ENCODE assay signal across 17 cellular contexts in genomic region chr6:91042656-91043055, GRCh38.
DNase-seq lines count a peak whose midpoint lies in the region; TF ChIP-seq lines count a peak whose summit lies in the region.
"Had no signal": no experiment of that assay in that cellular context is flagged by ENCODE, and none has a peak within 500 bp of the region (broad histone marks: within the 10 kb centered on the region; RNA-seq: fewer than 3 reads in every experiment).

No MANE protein-coding gene starts in this region.

- peak overlapping the region; percentile 79 to 89 (median 81) for H3K27ac Mint-ChIP-seq in nephron
- no peak overlapping the region for H3K27ac Mint-ChIP-seq in neural progenitor cell
- H3K27ac Mint-ChIP-seq: CD4-positive, alpha-beta memory T cell; H9 had no signal

- H3K9me3 Mint-ChIP-seq in nephron (peaks cover 9% of the 10 kb centered on the region), neural progenitor cell (no peaks in the 10 kb centered on the region)

- H2AFZ ChIP-seq in GM23248 (no peak overlapping the region), neural progenitor cell (replicated peaks) (no peak overlapping the region)

- H3K4me1 Mint-ChIP-seq in nephron (peaks cover 29% of the 10 kb centered on the region), neural progenitor cell (no peaks in the 10 kb centered on the region)
- H3K4me1 Mint-ChIP-seq: CD4-positive, alpha-beta memory T cell; H9 had no signal

- no peak for TF ChIP-seq CTCF in epithelial cell of proximal tubule (conservative IDR thresholded peaks at IDR 0.05; ENCODE audit: low read depth, low read length)
- TF ChIP-seq CTCF in nephron (IDR thresholded peaks at IDR 0.05; ENCODE audit: unreplicated experiment in 3 of 3) = no peak
- TF ChIP-seq CTCF in neural progenitor cell (IDR thresholded peaks at IDR 0.05) = no peak

- peak overlapping the region in 1 of 3 experiments; percentile 20 for H3K4me3 Mint-ChIP-seq in nephron
- no peak overlapping the region for H3K4me3 Mint-ChIP-seq in neural progenitor cell
- H3K4me3 Mint-ChIP-seq: CD4-positive, alpha-beta memory T cell; H9 had no signal

- DNase-seq in Caki2 (ENCODE audit: low read depth) (peak; percentile 65), epithelial cell of proximal tubule (ENCODE audit: low read depth) (peak; percentile 48), kidney glomerular epithelial cell (lab: John Stamatoyannopoulos, UW) (peak; percentile 76), GM23248 (no peak), neural progenitor cell (ENCODE audit: low spot score) (no peak), H4 (ENCODE audit: low spot score) (no peak)
- DNase-seq: 8988T; ACHN; AML-193; C1 segment of cervical spinal cord; CD4-positive, alpha-beta memory T cell; COR-L47; DMS153; DND-41; H9 had no signal

- H3K36me3 ChIP-seq in GM23248 (ENCODE audit: low read depth) = no peaks in the 10 kb centered on the region
- H3K36me3 ChIP-seq in neural progenitor cell = no peaks in the 10 kb centered on the region

- H3K4me3 ChIP-seq in epithelial cell of proximal tubule (ENCODE audit: low read depth, low read length) = no peak overlapping the region
- H3K4me3 ChIP-seq in GM23248 = no peak overlapping the region
- no peak overlapping the region for H3K4me3 ChIP-seq in neural progenitor cell
- H3K4me3 ChIP-seq: A549 had no signal

- no peaks in the 10 kb centered on the region for H3K79me2 ChIP-seq in GM23248 (ENCODE audit: insufficient read depth)
- H3K79me2 ChIP-seq in neural progenitor cell (ENCODE audit: low read depth) = no peaks in the 10 kb centered on the region

- in situ Hi-C loops in Caki2 (cut with HindIII; ENCODE audit: low pct_unique_long_range_greater_than_20kb, low sequenced_read_pairs) (no loop called here), GM23248 (cut with MboI) (no loop called here)

- H3K27me3 Mint-ChIP-seq in nephron (ENCODE audit: low read depth) (no peaks in the 10 kb centered on the region), neural progenitor cell (ENCODE audit: insufficient read depth, low read depth) (no peaks in the 10 kb centered on the region)

- no peak overlapping the region for H3K9ac ChIP-seq in GM23248
- H3K9ac ChIP-seq in neural progenitor cell = no peak overlapping the region

- H3K27ac ChIP-seq in GM23248 (no peak overlapping the region), neural progenitor cell (no peak overlapping the region)
- H3K27ac ChIP-seq: A549 had no signal

- H3K27me3 ChIP-seq in GM23248 (replicated peaks; ENCODE audit: insufficient read depth) = no peaks in the 10 kb centered on the region
- H3K27me3 ChIP-seq in neural progenitor cell = no peaks in the 10 kb centered on the region

- no peaks in the 10 kb centered on the region for H3K4me1 ChIP-seq in GM23248 (ENCODE audit: insufficient read depth)
- H3K4me1 ChIP-seq in neural progenitor cell = no peaks in the 10 kb centered on the region
- H3K4me1 ChIP-seq: A549 had no signal

- H3K4me2 ChIP-seq in GM23248 (ENCODE audit: unreplicated experiment) (no peak overlapping the region), neural progenitor cell (no peak overlapping the region)
- H3K4me2 ChIP-seq: A549 had no signal

- no peaks in the 10 kb centered on the region for H4K20me1 ChIP-seq in GM23248 (ENCODE audit: insufficient read depth)
- no peaks in the 10 kb centered on the region for H4K20me1 ChIP-seq in neural progenitor cell (ENCODE audit: low read depth)

- H3F3A ChIP-seq in GM23248 (ENCODE audit: insufficient read depth) (no peaks in the 10 kb centered on the region), neural progenitor cell (ENCODE audit: low read depth) (no peaks in the 10 kb centered on the region)

- no peaks in the 10 kb centered on the region for H3K9me2 ChIP-seq in GM23248 (ENCODE audit: insufficient read depth)

- peaks cover 4% of the 10 kb centered on the region for H3K36me3 Mint-ChIP-seq in nephron (ENCODE audit: low read depth)
- no peaks in the 10 kb centered on the region for H3K36me3 Mint-ChIP-seq in neural progenitor cell
- H3K36me3 Mint-ChIP-seq: CD4-positive, alpha-beta memory T cell had no signal

- 14 to 21% methylated on average over 2 of the region's 2 CpGs for WGBS in GM23248 (ENCODE audit: low coverage in 1 of 2, low lambda C conversion rate in 2 of 2, missing lambda C conversion rate in 2 of 2), 2 experiments

- H3K9me3 ChIP-seq in GM23248 (ENCODE audit: low read depth) (no peaks in the 10 kb centered on the region), neural progenitor cell (ENCODE audit: low read depth) (no peaks in the 10 kb centered on the region)
- H3K9me3 ChIP-seq: A549 had no signal

Comparison
In these comparisons a context has a peak if more than half of its experiments do, and no peak if none do; other contexts are left out.
1. DNase-seq: peak in Caki2 (single experiment), epithelial cell of proximal tubule (single experiment) and kidney glomerular epithelial cell (single experiment); none in GM23248 (single experiment), neural progenitor cell (single experiment) and H4 (single experiment).